In the genomic region with DNA sequence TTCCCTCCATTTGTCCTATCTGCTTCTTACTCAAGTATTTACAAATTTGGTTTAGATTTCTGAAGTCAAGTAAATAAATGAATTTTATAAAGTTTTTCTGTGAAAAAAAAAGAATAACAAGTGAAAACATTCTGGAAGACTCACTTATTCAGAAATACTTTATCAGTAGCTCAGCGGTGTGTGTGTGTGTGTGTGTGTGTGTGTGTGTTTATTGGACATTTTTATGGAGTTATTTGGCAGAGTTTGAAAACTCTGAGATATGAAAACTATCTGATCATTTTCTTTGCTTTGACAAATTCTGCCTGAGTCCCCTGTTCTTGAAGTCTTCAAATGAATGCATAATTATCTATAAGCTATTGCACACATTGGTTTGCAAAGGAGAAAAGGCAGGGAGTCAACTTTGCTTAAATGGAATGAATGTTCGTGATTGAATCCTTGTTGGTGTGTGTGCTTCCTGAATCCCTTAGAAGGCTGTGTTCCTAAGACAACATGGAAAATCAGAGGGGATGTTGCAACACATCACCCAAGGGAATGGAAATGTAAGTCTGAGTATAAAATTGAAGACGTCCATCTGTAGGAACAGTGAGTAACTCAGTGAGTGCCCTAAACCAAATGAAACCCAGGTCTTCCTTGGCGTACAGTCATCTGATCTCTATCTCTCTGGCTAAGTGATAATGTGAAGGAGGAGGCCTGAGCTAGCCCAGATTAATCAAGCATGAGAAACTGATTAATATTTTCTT, we compare ENCODE assay signal across 10 cellular contexts.
A peak's percentile ranks its signal among the peaks of the same experiment; 100 is the strongest.
DNase-seq lines count a peak whose midpoint lies in the region; ATAC-seq and TF ChIP-seq lines count a peak whose summit lies in the region.
"Had no signal": no experiment of that assay in that cellular context is flagged by ENCODE, and none has a peak within 500 bp of the region (broad histone marks: within the 10 kb centered on the region; RNA-seq: fewer than 3 reads in every experiment).

No MANE protein-coding gene starts in this region.

- no peaks in the 10 kb centered on the region for H3K4me1 ChIP-seq in smooth muscle cell (ENCODE audit: low read depth)
- H3K4me1 ChIP-seq in PC-9 (replicated peaks; ENCODE audit: insufficient read depth), result no peaks in the 10 kb centered on the region
- H3K4me1 ChIP-seq in thyroid gland, result no peaks in the 10 kb centered on the region
- no peaks in the 10 kb centered on the region for H3K4me1 ChIP-seq in esophagus squamous epithelium

- no peak overlapping the region for H3K4me3 ChIP-seq in smooth muscle cell
- H3K4me3 ChIP-seq in PC-9, result no peak overlapping the region
- no peak overlapping the region for H3K4me3 ChIP-seq in thyroid gland (replicated peaks in 1 of 3)
- no peak overlapping the region for H3K4me3 ChIP-seq in esophagus squamous epithelium

- peak; percentile 90 to 98 for ATAC-seq in left cardiac atrium

- DNase-seq in H4 (ENCODE audit: low spot score) (peak; percentile 69), left cardiac atrium (peak; percentile 36), smooth muscle cell (lab: John Stamatoyannopoulos, UW; ENCODE audit: unreplicated experiment) (no peak), NCI-H1105 (lab: John Stamatoyannopoulos, UW) (no peak), PC-9 (no peak), thyroid gland (no peak), esophagus squamous epithelium (lab: John Stamatoyannopoulos, UW) (no peak)
- DNase-seq: head of caudate nucleus, NCI-H146 had no signal

- no peaks in the 10 kb centered on the region for H3K9me3 ChIP-seq in smooth muscle cell (replicated peaks; ENCODE audit: low read depth)
- no peaks in the 10 kb centered on the region for H3K9me3 ChIP-seq in PC-9 (ENCODE audit: insufficient read depth, low read depth)
- H3K9me3 ChIP-seq in thyroid gland, result no peaks in the 10 kb centered on the region
- H3K9me3 ChIP-seq in esophagus squamous epithelium, result no peaks in the 10 kb centered on the region

- H4K20me1 ChIP-seq in smooth muscle cell (ENCODE audit: low read depth) (no peaks in the 10 kb centered on the region), PC-9 (ENCODE audit: insufficient read depth) (no peaks in the 10 kb centered on the region; the same call in 1 of the 2 replicates)

- H3K27me3 ChIP-seq in smooth muscle cell (ENCODE audit: low read depth), result no peaks in the 10 kb centered on the region
- no peaks in the 10 kb centered on the region for H3K27me3 ChIP-seq in PC-9 (ENCODE audit: insufficient read depth, low read depth)
- no peaks in the 10 kb centered on the region for H3K27me3 ChIP-seq in thyroid gland
- no peaks in the 10 kb centered on the region for H3K27me3 ChIP-seq in esophagus squamous epithelium

- no peak for TF ChIP-seq POLR2A in thyroid gland (IDR thresholded peaks at IDR 0.05)
- no peak for TF ChIP-seq POLR2A in esophagus squamous epithelium (IDR thresholded peaks at IDR 0.05)

- POLR2A ChIA-PET in PC-9 (lab: Charles Lee; ENCODE audit: unreplicated experiment), result no interaction called here

- WGBS in smooth muscle cell (ENCODE audit: low lambda C conversion rate), result 16% methylated on average over 4 of the region's 4 CpGs
- 61 to 76% methylated on average over 4 of the region's 4 CpGs for WGBS in thyroid gland, 2 donors
- 59 to 61% methylated on average over 4 of the region's 4 CpGs for WGBS in esophagus squamous epithelium, 2 donors

- H3K9ac ChIP-seq in smooth muscle cell (ENCODE audit: low read depth), result no peak overlapping the region

- TF ChIP-seq CTCF in VCaP (conservative IDR thresholded peaks at IDR 0.05) (no peak), smooth muscle cell (IDR thresholded peaks at IDR 0.05; ENCODE audit: borderline replicate concordance, insufficient read depth, poor library complexity, severe bottlenecking) (no peak), PC-9 (conservative IDR thresholded peaks at IDR 0.05) (no peak), thyroid gland (IDR thresholded peaks at IDR 0.05) (no peak), esophagus squamous epithelium (IDR thresholded peaks at IDR 0.05) (no peak)

- intact Hi-C loops in left cardiac atrium (cut with DNase I) (no loop called here), PC-9 (cut with micrococcal nuclease; ENCODE audit: unreplicated experiment) (no loop called here), thyroid gland (cut with DNase I) (no loop called here), esophagus squamous epithelium (cut with DNase I) (no loop called here)

- H3K36me3 ChIP-seq in smooth muscle cell (ENCODE audit: low read depth) (no peaks in the 10 kb centered on the region), PC-9 (ENCODE audit: low read depth) (no peaks in the 10 kb centered on the region), thyroid gland (no peaks in the 10 kb centered on the region), esophagus squamous epithelium (no peaks in the 10 kb centered on the region)

- no peaks in the 10 kb centered on the region for H3K79me2 ChIP-seq in smooth muscle cell (ENCODE audit: low read depth)
- H3K79me2 ChIP-seq in PC-9 (ENCODE audit: low read depth), result no peaks in the 10 kb centered on the region

- peak overlapping the region; percentile 78 for H3K27ac ChIP-seq in VCaP
- peak overlapping the region; percentile 71 for H3K27ac ChIP-seq in smooth muscle cell (ENCODE audit: low read depth)
- H3K27ac ChIP-seq in PC-9, result no peak overlapping the region
- peak overlapping the region in 1 of 3 donors; percentile 54 for H3K27ac ChIP-seq in thyroid gland
- H3K27ac ChIP-seq in esophagus squamous epithelium, result peak overlapping the region in 2 of 4 donors; percentile 1 to 43

- peak overlapping the region; percentile 66 for H3K4me2 ChIP-seq in smooth muscle cell
- H3K4me2 ChIP-seq in PC-9, result no peak overlapping the region

- H3F3A ChIP-seq in smooth muscle cell (ENCODE audit: low read depth), result no peaks in the 10 kb centered on the region
- H3F3A ChIP-seq in PC-9 (ENCODE audit: insufficient read depth, low read depth), result no peaks in the 10 kb centered on the region

- no TSS peak for BruUV-seq in PC-9 (replicated peaks; lab: Mats Ljungman, UMichigan)

- CTCF ChIA-PET in PC-9 (lab: Charles Lee), result no interaction called here

- H2AFZ ChIP-seq in smooth muscle cell (ENCODE audit: low read depth) (peak overlapping the region; percentile 61), PC-9 (no peak overlapping the region)

- no peaks in the 10 kb centered on the region for H3K9me2 ChIP-seq in PC-9 (ENCODE audit: insufficient read depth)

Comparison
In these comparisons a context has a peak if more than half of its experiments do, and no peak if none do; other contexts are left out.
1. DNase-seq: peak in H4 (single experiment) and left cardiac atrium (single experiment); none in smooth muscle cell (single experiment), NCI-H1105 (single experiment), PC-9 (0 of 2), thyroid gland (0 of 2) and esophagus squamous epithelium (single experiment).